In genomic region chr1:205204552-205204951, GRCh38 we compare ENCODE assay signal across 1 cellular context.
TF ChIP-seq lines count a peak whose summit lies in the region.

No MANE protein-coding gene starts in this region.

TF ChIP-seq in SK-N-SH, 30 proteins besides CTCF, POLR2A, EP300 and RAD21 (continued from another document):
- TF ChIP-seq RCOR1 (IDR thresholded peaks at IDR 0.05; ENCODE audit: low read length) = no peak
- TF ChIP-seq JUND (IDR thresholded peaks at IDR 0.05) = no peak
- no peak for TF ChIP-seq USF1 (IDR thresholded peaks at IDR 0.05; ENCODE audit: borderline replicate concordance, low read depth)
TF ChIP-seq in SK-N-SH: peak in this region for 0.
